20 cellular contexts compared by ENCODE assay signal in the genomic region with DNA sequence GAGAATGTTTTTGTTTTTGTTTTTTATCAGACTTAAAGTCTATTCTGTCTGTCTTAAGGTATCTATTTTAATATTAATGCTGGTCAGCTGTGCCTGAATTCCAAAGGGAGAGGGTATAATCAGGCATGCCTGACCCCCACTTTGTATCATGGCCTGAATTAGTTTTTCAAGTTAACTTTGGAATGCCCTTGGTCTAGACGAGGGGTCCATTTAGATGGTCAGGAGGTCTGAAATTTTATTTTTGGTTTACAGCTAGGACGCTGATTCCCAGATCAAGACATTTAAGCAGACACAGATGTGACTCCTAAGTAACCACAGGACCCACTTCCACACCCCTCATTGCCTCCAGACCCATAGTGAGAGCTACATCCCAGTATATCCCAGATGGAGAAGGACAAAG.
"Had no signal": no experiment of that assay in that cellular context is flagged by ENCODE, and none has a peak within 500 bp of the region (broad histone marks: within the 10 kb centered on the region; RNA-seq: fewer than 3 reads in every experiment).

No MANE protein-coding gene starts in this region.

- H3K4me3 ChIP-seq: ascending aorta, esophagus squamous epithelium, hepatocyte, suprapubic skin, transverse colon, uterus had no signal

- H3K27me3 Mint-ChIP-seq: activated CD4-positive, alpha-beta memory T cell treated with anti-CD3 and anti-CD28 coated beads for 36 hours; activated CD4-positive, alpha-beta T cell treated with anti-CD3 and anti-CD28 coated beads for 36 hours; activated CD8-positive, alpha-beta memory T cell treated with anti-CD3 and anti-CD28 coated beads, Interleukin-2, amount 10 ng/mL, durations not matched to agents 7 days and 5 days; stimulated activated naive CD8-positive, alpha-beta T cell treated with anti-CD3 and anti-CD28 coated beads, Interleukin-15, amount 100 ng/mL, for 72 hours had no signal

- H3K9me3 Mint-ChIP-seq: effector memory CD8-positive, alpha-beta T cell; T-helper 2 cell treated with Interferon-gamma antibody and Interleukin-4, amounts not matched to agents 5 μg/mL and 100 μg/mL, for 36 hours had no signal

- H3K4me1 Mint-ChIP-seq: activated CD8-positive, alpha-beta memory T cell treated with anti-CD3 and anti-CD28 coated beads, Interleukin-2, amount 10 ng/mL, durations not matched to agents 7 days and 5 days; natural killer cell; stimulated activated naive CD8-positive, alpha-beta T cell treated with anti-CD3 and anti-CD28 coated beads, Interleukin-15, amount 100 ng/mL, for 72 hours had no signal

- H3K36me3 Mint-ChIP-seq: activated CD8-positive, alpha-beta memory T cell treated with anti-CD3 and anti-CD28 coated beads, Interleukin-2, amount 10 ng/mL, durations not matched to agents 7 days and 5 days; natural killer cell had no signal

- H3K9me3 ChIP-seq: ascending aorta, esophagus squamous epithelium, suprapubic skin, transverse colon, uterus had no signal

- H3K27me3 ChIP-seq: ascending aorta, esophagus squamous epithelium, hepatocyte, suprapubic skin, transverse colon, uterus had no signal

- H3K36me3 ChIP-seq: ascending aorta, esophagus squamous epithelium, suprapubic skin, transverse colon, uterus had no signal

- H3K27ac ChIP-seq: ascending aorta, hepatocyte, suprapubic skin, transverse colon had no signal

- H3K27ac Mint-ChIP-seq: activated CD4-positive, alpha-beta memory T cell treated with anti-CD3 and anti-CD28 coated beads for 36 hours; activated CD4-positive, alpha-beta T cell treated with anti-CD3 and anti-CD28 coated beads for 36 hours; activated CD8-positive, alpha-beta memory T cell treated with anti-CD3 and anti-CD28 coated beads, Interleukin-2, amount 10 ng/mL, durations not matched to agents 7 days and 5 days; activated T-helper 2 cell treated with anti-CD3 and anti-CD28 coated beads, Interferon-gamma antibody, Interleukin-2, Interleukin-4, amounts not matched to agents 10 μg/mL and 5 μg/mL and 100 μg/mL, durations not matched to agents 14 hours and 24 hours and 36 hours; effector memory CD8-positive, alpha-beta T cell; natural killer cell; stimulated activated naive CD8-positive, alpha-beta T cell treated with anti-CD3 and anti-CD28 coated beads, Interleukin-15, amount 100 ng/mL, for 72 hours; T-helper 2 cell treated with Interferon-gamma antibody and Interleukin-4, amounts not matched to agents 5 μg/mL and 100 μg/mL, for 36 hours had no signal

- DNase-seq: activated CD4-positive, alpha-beta memory T cell treated with anti-CD3 and anti-CD28 coated beads for 36 hours; activated CD4-positive, alpha-beta T cell treated with anti-CD3 and anti-CD28 coated beads for 36 hours; activated CD8-positive, alpha-beta memory T cell treated with anti-CD3 and anti-CD28 coated beads, Interleukin-2, amount 10 ng/mL, durations not matched to agents 7 days and 5 days; activated naive CD4-positive, alpha-beta T cell treated with Interleukin-2 at 50 U/mL for 16 hours; activated T-cell treated with anti-CD3 and anti-CD28 coated beads, Interleukin-2, amount 50 U/mL, for 1 hour; effector memory CD8-positive, alpha-beta T cell; esophagus squamous epithelium; natural killer cell; retina; small intestine; stimulated activated CD4-positive, alpha-beta T cell treated with anti-CD3 and anti-CD28 coated beads, Interleukin-15, amount 100 ng/mL, for 24 hours; stimulated activated CD4-positive, alpha-beta T cell treated with anti-CD3 and anti-CD28 coated beads, Interleukin-2, amount 100 ng/mL, for 48 hours; stimulated activated naive CD8-positive, alpha-beta T cell treated with anti-CD3 and anti-CD28 coated beads, Interleukin-15, amount 100 ng/mL, for 72 hours; transverse colon; uterus had no signal

- ATAC-seq: activated CD4-positive, alpha-beta T cell treated with anti-CD3 and anti-CD28 coated beads for 36 hours; activated CD8-positive, alpha-beta memory T cell treated with anti-CD3 and anti-CD28 coated beads, Interleukin-2, amount 10 ng/mL, durations not matched to agents 7 days and 5 days; effector memory CD8-positive, alpha-beta T cell; natural killer cell; stimulated activated naive CD8-positive, alpha-beta T cell treated with anti-CD3 and anti-CD28 coated beads, Interleukin-15, amount 100 ng/mL, for 72 hours had no signal

- H3K4me1 ChIP-seq: ascending aorta, esophagus squamous epithelium, transverse colon, uterus had no signal

- H3K4me3 Mint-ChIP-seq: activated CD4-positive, alpha-beta memory T cell treated with anti-CD3 and anti-CD28 coated beads for 36 hours; activated CD4-positive, alpha-beta T cell treated with anti-CD3 and anti-CD28 coated beads for 36 hours; activated CD8-positive, alpha-beta memory T cell treated with anti-CD3 and anti-CD28 coated beads, Interleukin-2, amount 10 ng/mL, durations not matched to agents 7 days and 5 days; effector memory CD8-positive, alpha-beta T cell; natural killer cell; stimulated activated naive CD8-positive, alpha-beta T cell treated with anti-CD3 and anti-CD28 coated beads, Interleukin-15, amount 100 ng/mL, for 72 hours; T-helper 2 cell treated with Interferon-gamma antibody and Interleukin-4, amounts not matched to agents 5 μg/mL and 100 μg/mL, for 36 hours had no signal
